In the genomic region with DNA sequence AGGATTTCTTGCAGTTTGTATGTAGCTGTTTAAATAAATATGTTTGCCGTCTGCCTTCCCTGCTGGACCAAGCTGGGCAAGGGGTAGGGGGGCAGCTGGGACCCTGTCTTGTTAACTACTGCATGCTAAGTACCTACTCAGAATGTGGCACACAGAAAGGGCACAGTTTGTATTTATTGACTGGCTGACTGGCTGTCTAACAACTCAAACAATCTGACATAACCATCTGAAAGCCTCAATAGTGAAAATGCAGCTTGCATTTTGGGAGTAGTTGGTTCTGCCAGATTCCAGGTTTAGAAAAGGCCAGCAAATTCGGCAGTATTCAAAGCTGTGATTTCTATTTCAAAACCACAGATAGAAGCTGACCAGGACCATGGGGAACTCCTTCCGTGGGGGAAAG, we compare ENCODE assay signal across 2 cellular contexts.
A peak's percentile ranks its signal among the peaks of the same experiment; 100 is the strongest.
TF ChIP-seq lines count a peak whose summit lies in the region.

No MANE protein-coding gene starts in this region.

TF ChIP-seq in liver, 16 proteins besides CTCF, POLR2A, EP300 and RAD21:
- peak; percentile 6 for TF ChIP-seq HNF4G (IDR thresholded peaks at IDR 0.05)
- TF ChIP-seq EGR1 (IDR thresholded peaks at IDR 0.05; ENCODE audit: low read depth in 2 of 2) = no peak
- no peak for TF ChIP-seq JUND (IDR thresholded peaks at IDR 0.05)
- TF ChIP-seq YY1 (IDR thresholded peaks at IDR 0.05) = peak; percentile 23
- peak in 1 of 2 donors; percentile 31 for TF ChIP-seq RXRA (IDR thresholded peaks at IDR 0.05)
- TF ChIP-seq, protein P1, sequence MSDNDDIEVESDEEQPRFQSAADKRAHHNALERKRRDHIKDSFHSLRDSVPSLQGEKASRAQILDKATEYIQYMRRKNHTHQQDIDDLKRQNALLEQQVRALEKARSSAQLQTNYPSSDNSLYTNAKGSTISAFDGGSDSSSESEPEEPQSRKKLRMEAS (IDR thresholded peaks at IDR 0.05) = peak; percentile 24

TF ChIP-seq in HepG2, 621 proteins besides CTCF, POLR2A, EP300 and RAD21:
- TF ChIP-seq, protein P2, sequence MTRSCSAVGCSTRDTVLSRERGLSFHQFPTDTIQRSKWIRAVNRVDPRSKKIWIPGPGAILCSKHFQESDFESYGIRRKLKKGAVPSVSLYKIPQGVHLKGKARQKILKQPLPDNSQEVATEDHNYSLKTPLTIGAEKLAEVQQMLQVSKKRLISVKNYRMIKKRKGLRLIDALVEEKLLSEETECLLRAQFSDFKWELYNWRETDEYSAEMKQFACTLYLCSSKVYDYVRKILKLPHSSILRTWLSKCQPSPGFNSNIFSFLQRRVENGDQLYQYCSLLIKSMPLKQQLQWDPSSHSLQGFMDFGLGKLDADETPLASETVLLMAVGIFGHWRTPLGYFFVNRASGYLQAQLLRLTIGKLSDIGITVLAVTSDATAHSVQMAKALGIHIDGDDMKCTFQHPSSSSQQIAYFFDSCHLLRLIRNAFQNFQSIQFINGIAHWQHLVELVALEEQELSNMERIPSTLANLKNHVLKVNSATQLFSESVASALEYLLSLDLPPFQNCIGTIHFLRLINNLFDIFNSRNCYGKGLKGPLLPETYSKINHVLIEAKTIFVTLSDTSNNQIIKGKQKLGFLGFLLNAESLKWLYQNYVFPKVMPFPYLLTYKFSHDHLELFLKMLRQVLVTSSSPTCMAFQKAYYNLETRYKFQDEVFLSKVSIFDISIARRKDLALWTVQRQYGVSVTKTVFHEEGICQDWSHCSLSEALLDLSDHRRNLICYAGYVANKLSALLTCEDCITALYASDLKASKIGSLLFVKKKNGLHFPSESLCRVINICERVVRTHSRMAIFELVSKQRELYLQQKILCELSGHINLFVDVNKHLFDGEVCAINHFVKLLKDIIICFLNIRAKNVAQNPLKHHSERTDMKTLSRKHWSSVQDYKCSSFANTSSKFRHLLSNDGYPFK (CRISPR knock-in tag; IDR thresholded peaks at IDR 0.05; ENCODE audit: borderline replicate concordance) = no peak
